ENCODE assay signal across 19 cellular contexts in the genomic region with DNA sequence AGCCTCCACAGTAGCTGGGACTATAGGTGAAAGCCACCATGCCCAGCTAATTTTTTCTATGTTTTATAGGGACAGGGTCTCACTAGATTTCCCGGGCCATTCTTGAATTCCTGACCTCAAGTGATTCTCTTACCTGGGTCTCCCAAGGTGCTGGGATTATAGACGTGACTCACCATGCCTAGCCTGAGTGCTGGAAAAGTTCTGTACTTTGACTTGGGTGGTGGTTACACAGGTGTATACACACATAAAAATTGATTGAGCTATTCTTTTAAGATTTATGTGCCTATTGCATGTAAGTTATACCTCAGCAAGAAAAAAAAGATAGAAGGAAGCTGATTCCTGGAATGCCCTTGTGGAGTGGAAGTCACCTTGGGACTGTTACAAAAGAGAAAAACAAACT. TPM values are rescaled to one million over a fixed set of nuclear protein-coding genes. Genes with fewer than 3 reads are reported as not detected.
DNase-seq lines count a peak whose midpoint lies in the region; ATAC-seq and TF ChIP-seq lines count a peak whose summit lies in the region.
"Had no signal": no experiment of that assay in that cellular context is flagged by ENCODE, and none has a peak within 500 bp of the region (broad histone marks: within the 10 kb centered on the region; RNA-seq: fewer than 3 reads in every experiment).

No MANE protein-coding gene starts in this region.

- no peak overlapping the region for H3K4me3 ChIP-seq in Peyer's patch

- TF ChIP-seq CTCF in Peyer's patch (IDR thresholded peaks at IDR 0.05) (no peak), type B pancreatic cell (conservative IDR thresholded peaks at IDR 0.05) (no peak)

- H3K4me1 ChIP-seq in Peyer's patch, result peaks cover 0 to 6% (median 0%) of the 10 kb centered on the region in 4 donors

- H3K4me1 Mint-ChIP-seq in type B pancreatic cell (ENCODE audit: unreplicated experiment), result peaks cover 7% of the 10 kb centered on the region

- H3K27ac ChIP-seq in Peyer's patch, result peak overlapping the region in 3 of 4 donors; percentile 39 to 82 (median 67)

- no peaks in the 10 kb centered on the region for H3K9me3 ChIP-seq in Peyer's patch

- H3K4me3 Mint-ChIP-seq in type B pancreatic cell, result no peak overlapping the region
- H3K4me3 Mint-ChIP-seq: CD8-positive, alpha-beta T cell had no signal

- H3K27me3 ChIP-seq in Peyer's patch, result no peaks in the 10 kb centered on the region

- no peaks in the 10 kb centered on the region for H3K36me3 ChIP-seq in Peyer's patch

- no peak overlapping the region for H3K27ac Mint-ChIP-seq in type B pancreatic cell
- H3K27ac Mint-ChIP-seq: CD8-positive, alpha-beta T cell had no signal

- intact Hi-C loops in left colon (cut with DNase I, micrococcal nuclease), result no loop called here

- no peak for TF ChIP-seq POLR2A in Peyer's patch (IDR thresholded peaks at IDR 0.05)

- H3K27me3 Mint-ChIP-seq in type B pancreatic cell, result peaks cover 3% of the 10 kb centered on the region

- H3K9me3 Mint-ChIP-seq in type B pancreatic cell, result no peaks in the 10 kb centered on the region

- no peaks in the 10 kb centered on the region for H3K36me3 Mint-ChIP-seq in type B pancreatic cell
- H3K36me3 Mint-ChIP-seq: CD8-positive, alpha-beta T cell had no signal

- peak; percentile 91 for ATAC-seq in left colon
- no peak for ATAC-seq in GM21717 (IDR thresholded peaks at IDR 0.05; ENCODE audit: unreplicated experiment)
- ATAC-seq: CD8-positive, alpha-beta T cell; HepG2; Panc1 had no signal

- peak; percentile 88 for DNase-seq in HT-29 (ENCODE audit: low spot score)
- peak in 1 of 3 donors; percentile 68 for DNase-seq in Peyer's patch
- peak in 1 of 2 donors; percentile 68 for DNase-seq in left colon
- peak; percentile 8 for DNase-seq in type B pancreatic cell (ENCODE audit: extremely low spot score, unreplicated experiment)
- no peak for DNase-seq in NCI-H510A treated with DMSO at 0.1 percent for 48 hours (lab: John Stamatoyannopoulos, UW)
- no peak for DNase-seq in NCI-H748 (lab: John Stamatoyannopoulos, UW; ENCODE audit: unreplicated experiment)
- DNase-seq: C1 segment of cervical spinal cord; CD8-positive, alpha-beta T cell; DMS79 treated with DMSO at 0.1 percent for 48 hours; Karpas-422; NCI-H1105; NCI-H1436 treated with DMSO at 0.1 percent for 48 hours; NCI-H187 treated with DMSO at 0.1 percent for 48 hours; NCI-H2107; NCI-H526; SK-N-SH had no signal

RNA-seq across cellular contexts. Expression of gene KCNF1, which starts 34.8 kb away (rescaled TPM):
- 0.66 and 0.94 TPM in 2 replicates for total RNA-seq in HT-29 (2014; rRNA removed; shearing (Covaris generic))
- 1 to 10 TPM in 1 of 4 donors, not detected in 3; 6.6 TPM for total RNA-seq in Peyer's patch
- 1 to 10 TPM in 1 of 2 donors, under 1 TPM in 1; 0.43 to 1.1 TPM for total RNA-seq in left colon
- 3.6 and 3.7 TPM in 2 replicates for total RNA-seq in type B pancreatic cell (ENCODE audit: low replicate concordance)
- total RNA-seq: CD8-positive, alpha-beta T cell had no signal

Comparison
In these comparisons a context has a peak if more than half of its experiments do, and no peak if none do; other contexts are left out.
1. DNase-seq: peak in HT-29 (single experiment) and type B pancreatic cell (single experiment); none in NCI-H510A treated with DMSO at 0.1 percent for 48 hours (single experiment) and NCI-H748 (single experiment).